Comparison of ENCODE assay signal across 12 cellular contexts in the genomic region with DNA sequence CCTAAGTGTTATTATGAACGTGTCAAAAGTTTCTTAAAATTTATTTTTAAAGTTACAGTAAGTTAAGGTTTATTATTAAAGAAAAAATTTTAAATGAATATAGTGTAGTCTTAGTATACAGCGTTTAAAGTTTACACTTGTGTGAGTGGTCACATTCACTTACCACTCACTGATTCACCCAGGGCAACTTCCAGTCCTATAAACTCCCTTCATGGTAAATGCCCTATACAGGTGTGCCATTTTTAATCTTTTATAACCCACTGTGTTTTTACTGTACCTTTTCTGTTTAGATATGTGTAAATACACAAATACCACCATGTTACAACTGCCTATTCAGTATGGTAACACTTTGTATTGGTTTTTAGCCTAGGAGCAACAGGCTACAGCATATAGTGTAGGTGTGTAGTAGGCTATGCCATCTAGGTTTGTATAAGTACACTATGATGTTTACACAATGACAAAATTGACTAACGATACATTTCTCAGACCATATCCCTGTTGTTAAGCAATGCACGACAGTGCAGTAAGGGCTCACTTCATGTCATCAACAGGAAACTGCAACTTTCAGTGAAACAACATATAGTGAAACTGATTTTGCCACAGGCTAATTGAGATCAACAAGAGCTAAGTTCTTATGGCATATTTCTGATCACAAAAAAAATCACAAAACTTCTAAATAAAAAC.
DNase-seq lines count a peak whose midpoint lies in the region; ATAC-seq, FAIRE-seq and TF ChIP-seq lines count a peak whose summit lies in the region.
"Had no signal": no experiment of that assay in that cellular context is flagged by ENCODE, and none has a peak within 500 bp of the region (broad histone marks: within the 10 kb centered on the region; RNA-seq: fewer than 3 reads in every experiment).

No MANE protein-coding gene starts in this region.

- no peaks in the 10 kb centered on the region for H3K4me1 Mint-ChIP-seq in WTC11
- H3K4me1 Mint-ChIP-seq: neural crest cell had no signal

- peaks cover 4% of the 10 kb centered on the region for H3K27me3 Mint-ChIP-seq in WTC11 (ENCODE audit: low read depth)

- POLR2A ChIA-PET in WTC11 (lab: Charles Lee) = no interaction called here

- no peak for FAIRE-seq in bronchial epithelial cell (lab: Jason Lieb, UNC)

- H3K27ac Mint-ChIP-seq in WTC11 = no peak overlapping the region
- H3K27ac Mint-ChIP-seq: stimulated activated naive CD8-positive, alpha-beta T cell treated with anti-CD3 and anti-CD28 coated beads, Interleukin-15, Interleukin-2, amounts not matched to agents 100 ng/mL and 50 ng/mL, for 24 hours had no signal

- CTCF ChIA-PET in WTC11 (lab: Charles Lee) = interaction anchor here (0.5 kb wide), 1 partner anchor 163 kb away, joined by 3 read pairs; no protein-coding TSS in a partner anchor

- no peaks in the 10 kb centered on the region for H3K9me3 ChIP-seq in MG63

- no peaks in the 10 kb centered on the region for H3K36me3 Mint-ChIP-seq in WTC11

- H3K36me3 ChIP-seq in bronchial epithelial cell (ENCODE audit: control insufficient read depth, insufficient read depth, low read length) (no peaks in the 10 kb centered on the region), MG63 (no peaks in the 10 kb centered on the region)

- ATAC-seq in GM19324 (IDR thresholded peaks at IDR 0.05; ENCODE audit: low FRiP score, unreplicated experiment) = peak; percentile 66
- ATAC-seq in HG03060 (IDR thresholded peaks at IDR 0.05; ENCODE audit: low read depth, unreplicated experiment) = peak; percentile 68
- ATAC-seq in WTC11 = no peak

- TF ChIP-seq CTCF in bronchial epithelial cell (IDR thresholded peaks at IDR 0.05; ENCODE audit: insufficient read depth, low read length, severe bottlenecking) (no peak), WTC11 (IDR thresholded peaks at IDR 0.05) (no peak)

- peak; percentile 3 for DNase-seq in CD1c-positive myeloid dendritic cell (ENCODE audit: extremely low spot score)
- peak; percentile 96 for DNase-seq in bronchial epithelial cell (ENCODE audit: low read depth)
- no peak for DNase-seq in MG63
- DNase-seq in NCI-H446 treated with DMSO at 0.1 percent for 48 hours (lab: John Stamatoyannopoulos, UW) = no peak
- no peak for DNase-seq in GF-D8 (lab: John Stamatoyannopoulos, UW)
- no peak for DNase-seq in WTC11 (ENCODE audit: low spot score)
- DNase-seq: DND-41, Karpas-422 had no signal

- no peak overlapping the region for H3K4me3 Mint-ChIP-seq in WTC11
- H3K4me3 Mint-ChIP-seq: neural crest cell; stimulated activated naive CD8-positive, alpha-beta T cell treated with anti-CD3 and anti-CD28 coated beads, Interleukin-15, Interleukin-2, amounts not matched to agents 100 ng/mL and 50 ng/mL, for 24 hours had no signal

- H3K9me3 Mint-ChIP-seq in WTC11 = no peaks in the 10 kb centered on the region
- H3K9me3 Mint-ChIP-seq: neural crest cell; stimulated activated naive CD8-positive, alpha-beta T cell treated with anti-CD3 and anti-CD28 coated beads, Interleukin-15, Interleukin-2, amounts not matched to agents 100 ng/mL and 50 ng/mL, for 24 hours had no signal

- H3K27me3 ChIP-seq in bronchial epithelial cell (ENCODE audit: control insufficient read depth, insufficient read depth, low read length) = no peaks in the 10 kb centered on the region
- no peaks in the 10 kb centered on the region for H3K27me3 ChIP-seq in MG63

- no peak overlapping the region for H3K4me3 ChIP-seq in bronchial epithelial cell (ENCODE audit: low read depth, low read length)
- no peak overlapping the region for H3K4me3 ChIP-seq in MG63

TF ChIP-seq in WTC11, 78 proteins besides CTCF, POLR2A, EP300 and RAD21:
- TF ChIP-seq, protein P1, sequence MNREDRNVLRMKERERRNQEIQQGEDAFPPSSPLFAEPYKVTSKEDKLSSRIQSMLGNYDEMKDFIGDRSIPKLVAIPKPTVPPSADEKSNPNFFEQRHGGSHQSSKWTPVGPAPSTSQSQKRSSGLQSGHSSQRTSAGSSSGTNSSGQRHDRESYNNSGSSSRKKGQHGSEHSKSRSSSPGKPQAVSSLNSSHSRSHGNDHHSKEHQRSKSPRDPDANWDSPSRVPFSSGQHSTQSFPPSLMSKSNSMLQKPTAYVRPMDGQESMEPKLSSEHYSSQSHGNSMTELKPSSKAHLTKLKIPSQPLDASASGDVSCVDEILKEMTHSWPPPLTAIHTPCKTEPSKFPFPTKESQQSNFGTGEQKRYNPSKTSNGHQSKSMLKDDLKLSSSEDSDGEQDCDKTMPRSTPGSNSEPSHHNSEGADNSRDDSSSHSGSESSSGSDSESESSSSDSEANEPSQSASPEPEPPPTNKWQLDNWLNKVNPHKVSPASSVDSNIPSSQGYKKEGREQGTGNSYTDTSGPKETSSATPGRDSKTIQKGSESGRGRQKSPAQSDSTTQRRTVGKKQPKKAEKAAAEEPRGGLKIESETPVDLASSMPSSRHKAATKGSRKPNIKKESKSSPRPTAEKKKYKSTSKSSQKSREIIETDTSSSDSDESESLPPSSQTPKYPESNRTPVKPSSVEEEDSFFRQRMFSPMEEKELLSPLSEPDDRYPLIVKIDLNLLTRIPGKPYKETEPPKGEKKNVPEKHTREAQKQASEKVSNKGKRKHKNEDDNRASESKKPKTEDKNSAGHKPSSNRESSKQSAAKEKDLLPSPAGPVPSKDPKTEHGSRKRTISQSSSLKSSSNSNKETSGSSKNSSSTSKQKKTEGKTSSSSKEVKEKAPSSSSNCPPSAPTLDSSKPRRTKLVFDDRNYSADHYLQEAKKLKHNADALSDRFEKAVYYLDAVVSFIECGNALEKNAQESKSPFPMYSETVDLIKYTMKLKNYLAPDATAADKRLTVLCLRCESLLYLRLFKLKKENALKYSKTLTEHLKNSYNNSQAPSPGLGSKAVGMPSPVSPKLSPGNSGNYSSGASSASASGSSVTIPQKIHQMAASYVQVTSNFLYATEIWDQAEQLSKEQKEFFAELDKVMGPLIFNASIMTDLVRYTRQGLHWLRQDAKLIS (CRISPR knock-in tag; IDR thresholded peaks at IDR 0.05; ENCODE audit: borderline replicate concordance) = no peak

Comparison
In these comparisons a context has a peak if more than half of its experiments do, and no peak if none do; other contexts are left out.
1. DNase-seq: peak in CD1c-positive myeloid dendritic cell (single experiment) and bronchial epithelial cell (single experiment); none in MG63 (single experiment), NCI-H446 treated with DMSO at 0.1 percent for 48 hours (single experiment), GF-D8 (single experiment) and WTC11 (single experiment).